In genomic region chr5:151215546-151215880, GRCh38 we compare ENCODE assay signal across 12 cellular contexts. TPM values are rescaled to one million over a fixed set of nuclear protein-coding genes. Genes with fewer than 3 reads are reported as not detected.
DNase-seq lines count a peak whose midpoint lies in the region; TF ChIP-seq lines count a peak whose summit lies in the region.
"Had no signal": no experiment of that assay in that cellular context is flagged by ENCODE, and none has a peak within 500 bp of the region (broad histone marks: within the 10 kb centered on the region; RNA-seq: fewer than 3 reads in every experiment).

No MANE protein-coding gene starts in this region.

- H3K27me3 Mint-ChIP-seq in activated naive CD4-positive, alpha-beta T cell treated with anti-CD3 and anti-CD28 coated beads, Interleukin-2, amount 50 U/mL, for 24 hours, result no peaks in the 10 kb centered on the region
- no peaks in the 10 kb centered on the region for H3K27me3 Mint-ChIP-seq in activated CD4-positive, alpha-beta memory T cell treated with anti-CD3 and anti-CD28 coated beads, Interleukin-2, amount 10 ng/mL, durations not matched to agents 7 days and 5 days

- no peak overlapping the region for H2BK120ac ChIP-seq in mesenchymal stem cell (ENCODE audit: low read depth, low read length)

- H3K4me1 ChIP-seq in mesenchymal stem cell (ENCODE audit: control insufficient read depth, insufficient read depth, low read depth, low read length) (peaks cover 6% of the 10 kb centered on the region), transverse colon (peaks cover 16 to 61% (median 40%) of the 10 kb centered on the region in 4 donors)

- H3K79me1 ChIP-seq in mesenchymal stem cell (replicated peaks; ENCODE audit: low read length, poor library complexity, severe bottlenecking), result no peaks in the 10 kb centered on the region

- in situ Hi-C loops in transverse colon (cut with MboI; ENCODE audit: low pct_ligation_motif_present in 1 of 4, low pct_unique_long_range_greater_than_20kb in 1 of 4, low sequenced_read_pairs in 3 of 4), result no loop called here

- H3K23ac ChIP-seq in mesenchymal stem cell (ENCODE audit: low read length in 2 of 2), result no peak overlapping the region

- no peaks in the 10 kb centered on the region for H3K27me3 ChIP-seq in mesenchymal stem cell (ENCODE audit: control insufficient read depth in 1 of 2, insufficient read depth in 1 of 2, low read length in 2 of 2)
- no peaks in the 10 kb centered on the region for H3K27me3 ChIP-seq in transverse colon
- H3K27me3 ChIP-seq: body of pancreas had no signal

- H3K36me3 ChIP-seq in mesenchymal stem cell (ENCODE audit: control insufficient read depth in 1 of 2, insufficient read depth in 2 of 2, low read depth in 1 of 2, low read length in 2 of 2) (no peaks in the 10 kb centered on the region), transverse colon (no peaks in the 10 kb centered on the region)

- peaks cover 1% of the 10 kb centered on the region for H3K36me3 Mint-ChIP-seq in activated naive CD4-positive, alpha-beta T cell treated with anti-CD3 and anti-CD28 coated beads, Interleukin-2, amount 50 U/mL, for 24 hours
- H3K36me3 Mint-ChIP-seq in activated CD4-positive, alpha-beta memory T cell treated with anti-CD3 and anti-CD28 coated beads, Interleukin-2, amount 10 ng/mL, durations not matched to agents 7 days and 5 days (ENCODE audit: low read depth), result peaks cover 66% of the 10 kb centered on the region
- H3K36me3 Mint-ChIP-seq: WTC11 had no signal

- no peak overlapping the region for H3K18ac ChIP-seq in mesenchymal stem cell (ENCODE audit: low read depth in 1 of 2, low read length in 2 of 2)

- H3K27ac ChIP-seq in mesenchymal stem cell (ENCODE audit: low read length, poor library complexity, severe bottlenecking) (no peak overlapping the region), transverse colon (peak overlapping the region; percentile 78 to 87 (median 80))

- TF ChIP-seq EP300 in transverse colon (IDR thresholded peaks at IDR 0.05; ENCODE audit: low read depth), result no peak

- no peaks in the 10 kb centered on the region for H3K9me3 ChIP-seq in mesenchymal stem cell (ENCODE audit: control insufficient read depth, low read length)
- H3K9me3 ChIP-seq in transverse colon, result no peaks in the 10 kb centered on the region
- H3K9me3 ChIP-seq: body of pancreas had no signal

- no peak for TF ChIP-seq CTCF in transverse colon (IDR thresholded peaks at IDR 0.05)

- CTCF ChIA-PET in activated CD4-positive, alpha-beta memory T cell treated with anti-CD3 and anti-CD28 coated beads, Interleukin-2, amount 10 ng/mL, durations not matched to agents 7 days and 5 days (lab: Charles Lee), result interaction anchor here (2.1 to 5.9 kb wide), 5 partner anchors 9 to 89 kb away, joined by 11 to 49 read pairs (median 21); partner anchors contain the start of genes CCDC69 and GM2A

- peak overlapping the region; percentile 83 for H3K4me3 Mint-ChIP-seq in activated naive CD4-positive, alpha-beta T cell treated with anti-CD3 and anti-CD28 coated beads, Interleukin-2, amount 50 U/mL, for 24 hours
- peak overlapping the region; percentile 86 for H3K4me3 Mint-ChIP-seq in activated CD4-positive, alpha-beta memory T cell treated with anti-CD3 and anti-CD28 coated beads, Interleukin-2, amount 10 ng/mL, durations not matched to agents 7 days and 5 days
- H3K4me3 Mint-ChIP-seq: WTC11 had no signal

- H4K8ac ChIP-seq in mesenchymal stem cell (ENCODE audit: low read length), result peak overlapping the region; percentile 1

- no peak overlapping the region for H3K4me2 ChIP-seq in mesenchymal stem cell (ENCODE audit: low read length, poor library complexity, severe bottlenecking)

- peak overlapping the region; percentile 96 for H3K27ac Mint-ChIP-seq in activated naive CD4-positive, alpha-beta T cell treated with anti-CD3 and anti-CD28 coated beads, Interleukin-2, amount 50 U/mL, for 24 hours
- H3K27ac Mint-ChIP-seq in activated CD4-positive, alpha-beta memory T cell treated with anti-CD3 and anti-CD28 coated beads, Interleukin-2, amount 10 ng/mL, durations not matched to agents 7 days and 5 days, result peak overlapping the region; percentile 98
- H3K27ac Mint-ChIP-seq: WTC11 had no signal

- peak overlapping the region in 1 of 2 experiments; percentile 1 for H2BK12ac ChIP-seq in mesenchymal stem cell (ENCODE audit: low read length in 2 of 2)

- H3K9me3 Mint-ChIP-seq in activated naive CD4-positive, alpha-beta T cell treated with anti-CD3 and anti-CD28 coated beads, Interleukin-2, amount 50 U/mL, for 24 hours, result no peaks in the 10 kb centered on the region
- no peaks in the 10 kb centered on the region for H3K9me3 Mint-ChIP-seq in activated CD4-positive, alpha-beta memory T cell treated with anti-CD3 and anti-CD28 coated beads, Interleukin-2, amount 10 ng/mL, durations not matched to agents 7 days and 5 days
- H3K9me3 Mint-ChIP-seq: WTC11 had no signal

- peak overlapping the region; percentile 6 for H2AFZ ChIP-seq in mesenchymal stem cell (ENCODE audit: low read depth, low read length)

- TF ChIP-seq POLR2A in transverse colon (IDR thresholded peaks at IDR 0.05), result no peak

- POLR2A ChIA-PET in activated CD4-positive, alpha-beta memory T cell treated with anti-CD3 and anti-CD28 coated beads, Interleukin-2, amount 10 ng/mL, durations not matched to agents 7 days and 5 days (lab: Charles Lee), result interaction anchor here (1.1 to 6.1 kb wide), 6 partner anchors 8 to 135 kb away, joined by 4 to 183 read pairs (median 16); partner anchors contain the start of genes ANXA6, CCDC69, GM2A and TNIP1

- no peak overlapping the region for H3K9ac ChIP-seq in mesenchymal stem cell (ENCODE audit: low read length)

- no peak overlapping the region for H3K4me3 ChIP-seq in mesenchymal stem cell (ENCODE audit: insufficient read depth in 1 of 2, low read depth in 1 of 2, low read length in 2 of 2)
- no peak overlapping the region for H3K4me3 ChIP-seq in transverse colon
- H3K4me3 ChIP-seq: body of pancreas had no signal

- H2BK15ac ChIP-seq in mesenchymal stem cell (ENCODE audit: low read depth, poor library complexity, severe bottlenecking), result no peak overlapping the region

- intact Hi-C loops in transverse colon (cut with DNase I; ENCODE audit: low total_unique reads), result no loop called here

- no peak overlapping the region for H2AK5ac ChIP-seq in mesenchymal stem cell (ENCODE audit: low read length, severe bottlenecking)

- H4K91ac ChIP-seq in mesenchymal stem cell (ENCODE audit: low read length), result no peak overlapping the region

- H3K14ac ChIP-seq in mesenchymal stem cell (ENCODE audit: low read length in 2 of 2), result no peak overlapping the region

- 100% methylated on average over 1 of the region's 2 CpGs for WGBS in mesenchymal stem cell
- 85% methylated on average over 2 of the region's 2 CpGs; no CpG with 5 or more reads in 1 of the 2 donors for WGBS in transverse colon (ENCODE audit: low coverage in 1 of 2), 2 donors

- H2BK5ac ChIP-seq in mesenchymal stem cell (ENCODE audit: low read depth, low read length, poor library complexity, severe bottlenecking), result no peak overlapping the region

- H3K4me1 Mint-ChIP-seq in activated naive CD4-positive, alpha-beta T cell treated with anti-CD3 and anti-CD28 coated beads, Interleukin-2, amount 50 U/mL, for 24 hours, result peaks cover 86% of the 10 kb centered on the region
- peaks cover 86% of the 10 kb centered on the region for H3K4me1 Mint-ChIP-seq in activated CD4-positive, alpha-beta memory T cell treated with anti-CD3 and anti-CD28 coated beads, Interleukin-2, amount 10 ng/mL, durations not matched to agents 7 days and 5 days

- DNase-seq in activated naive CD4-positive, alpha-beta T cell treated with anti-CD3 and anti-CD28 coated beads, Interleukin-2, amount 50 U/mL, for 16 hours, result no peak
- DNase-seq in activated CD4-positive, alpha-beta memory T cell treated with anti-CD3 and anti-CD28 coated beads, Interleukin-2, amount 10 ng/mL, durations not matched to agents 7 days and 5 days, result no peak
- DNase-seq in mesenchymal stem cell (no peak), transverse colon (no peak), cortex of kidney (lab: John Stamatoyannopoulos, UW) (no peak), NCI-H774 (lab: John Stamatoyannopoulos, UW) (no peak), cerebellar nuclear complex (lab: John Stamatoyannopoulos, UW) (no peak)
- DNase-seq: NCI-H1417, retina had no signal

- no peak overlapping the region for H3K4ac ChIP-seq in mesenchymal stem cell (ENCODE audit: low read depth in 1 of 2, low read length in 2 of 2)

RNA-seq across cellular contexts. Expression of gene CCDC69, which starts 8.4 kb away (rescaled TPM):
- total RNA-seq in activated CD4-positive, alpha-beta memory T cell treated with anti-CD3 and anti-CD28 coated beads, Interleukin-2, amount 10 ng/mL, durations not matched to agents 7 days and 5 days, result 10 to 100 TPM; 62.6 to 64.2 TPM
- 11.2 TPM for polyA plus RNA-seq in mesenchymal stem cell (2013, experiment 1 of 2)
- 10.8 TPM for polyA plus RNA-seq in mesenchymal stem cell (2013, experiment 2 of 2)
- total RNA-seq in transverse colon, result 10 to 100 TPM; 37.7 to 89.2 (median 62.1) TPM

RNA-seq across cellular contexts. Expression of gene GM2A, which starts 37.5 kb away (rescaled TPM):
- total RNA-seq in activated CD4-positive, alpha-beta memory T cell treated with anti-CD3 and anti-CD28 coated beads, Interleukin-2, amount 10 ng/mL, durations not matched to agents 7 days and 5 days, result 10 to 100 TPM; 22.4 to 24.5 TPM
- polyA plus RNA-seq in mesenchymal stem cell (2013, experiment 1 of 2), result 38.8 TPM
- 39.5 TPM for polyA plus RNA-seq in mesenchymal stem cell (2013, experiment 2 of 2)
- total RNA-seq in transverse colon, result 10 to 100 TPM in 2 of 4 donors, 1 to 10 TPM in 2; 5.6 to 19.5 (median 11.2) TPM

RNA-seq across cellular contexts. Expression of gene ANXA6, which starts 57.9 kb away (rescaled TPM):
- 100 to 1,000 TPM; 603 to 606 TPM for total RNA-seq in activated CD4-positive, alpha-beta memory T cell treated with anti-CD3 and anti-CD28 coated beads, Interleukin-2, amount 10 ng/mL, durations not matched to agents 7 days and 5 days
- polyA plus RNA-seq in mesenchymal stem cell (2013, experiment 1 of 2), result 338 TPM
- polyA plus RNA-seq in mesenchymal stem cell (2013, experiment 2 of 2), result 340 TPM
- total RNA-seq in transverse colon, result 10 to 100 TPM; 19.1 to 79.0 (median 55.3) TPM

Comparison
In these comparisons a context has a peak if more than half of its experiments do, and no peak if none do; other contexts are left out.
1. RNA of gene ANXA6, which starts 57.9 kb away (total RNA-seq): 603 to 606 TPM in activated CD4-positive, alpha-beta memory T cell treated with anti-CD3 and anti-CD28 coated beads, Interleukin-2, amount 10 ng/mL, durations not matched to agents 7 days and 5 days; 19.1 to 79.0 TPM in transverse colon; every median in the first group is over 4 times any median in the second.